ENCODE assay signal across 8 cellular contexts in genomic region chr20:50509923-50510705, GRCh38. TPM values are rescaled to one million over a fixed set of nuclear protein-coding genes. Genes with fewer than 3 reads are reported as not detected.
DNase-seq lines count a peak whose midpoint lies in the region; ATAC-seq, FAIRE-seq and TF ChIP-seq lines count a peak whose summit lies in the region.

PTPN1 (plus strand) TSS chr20:50510383; CDS start chr20:50510528, 145 bp downstream.

- peak within 1 kb of the TSS; percentile 96 for H3K4me2 ChIP-seq in HepG2 (ENCODE audit: low read depth, low read length)

- H4K20me1 ChIP-seq in HepG2 (ENCODE audit: insufficient read depth, low read length), result peaks cover 18% of the 10 kb centered on the region

- intact Hi-C loops in HepG2 (cut with micrococcal nuclease; ENCODE audit: unreplicated experiment), result loop anchor here (5.0 kb wide), 1 partner anchor 52 kb away; no protein-coding TSS in a partner anchor

- no peak for TF ChIP-seq CTCF in C4-2B (conservative IDR thresholded peaks at IDR 0.05)
- peak; percentile 42; the same call in 1 of the 2 replicates for TF ChIP-seq CTCF in HepG2 (CRISPR knock-in tag; IDR thresholded peaks at IDR 0.05)

- peak; percentile 67 for TF ChIP-seq RAD21 in HepG2 (CRISPR knock-in tag; IDR thresholded peaks at IDR 0.05)

- DNase-seq in NCI-H774 (lab: John Stamatoyannopoulos, UW) (peak; percentile 97), dermis blood vessel endothelial cell (peak; percentile 99), HepG2 (ENCODE audit: low spot score) (peak; percentile 99)
- peak; percentile 99 for DNase-seq in activated CD4-positive, alpha-beta T cell treated with anti-CD3 and anti-CD28 coated beads, Interleukin-2, amount 50 U/mL, for 4 hours
- DNase-seq in stimulated activated CD4-positive, alpha-beta T cell treated with anti-CD3 and anti-CD28 coated beads, Interleukin-4, amount 100 ng/mL, for 1 hour, result peak; percentile 99

- peak; percentile 76 for FAIRE-seq in HepG2 (lab: Jason Lieb, UNC)

- no peaks in the 10 kb centered on the region for H3K9me3 ChIP-seq in HepG2 (ENCODE audit: low read length)

- CTCF ChIA-PET in HepG2 (lab: Yijun Ruan, JAX; ENCODE audit: low intra/inter-chr PET ratio, low total read pairs), result interaction anchor here (0.8 to 1.0 kb wide), 2 partner anchors 78 to 321 kb away, joined by 3 to 4 read pairs; no protein-coding TSS in a partner anchor

- peak within 1 kb of the TSS; percentile 70 for H2AFZ ChIP-seq in HepG2 (ENCODE audit: low read length)

- H3K4me1 ChIP-seq in HepG2 (ENCODE audit: insufficient read depth, low read length), result peaks cover 62% of the 10 kb centered on the region

- 1% methylated on average over 47 of the region's 64 CpGs for WGBS in HepG2 (ENCODE audit: low lambda C conversion rate)

- in situ Hi-C loops in HepG2 (cut with HindIII; ENCODE audit: extremely low pct_ligation_motif_present, low pct_unique_long_range_greater_than_20kb), result no loop called here

- peaks cover 49% of the 10 kb centered on the region for H3K79me2 ChIP-seq in HepG2 (ENCODE audit: insufficient read depth, low read length)

- no peaks in the 10 kb centered on the region for H3K36me3 ChIP-seq in HepG2 (replicated peaks in 1 of 2; ENCODE audit: control insufficient read depth in 1 of 2, insufficient read depth in 2 of 2, low read length in 2 of 2)

- H3K27ac ChIP-seq in C4-2B (peak within 1 kb of the TSS; percentile 84), HepG2 (ENCODE audit: extremely low read length, insufficient read depth, low read length) (peak within 1 kb of the TSS; percentile 78)

- peak; percentile 98 for TF ChIP-seq POLR2A in HepG2 (IDR thresholded peaks at IDR 0.05; ENCODE audit: insufficient read depth in 1 of 2, low read depth in 2 of 2, low read length in 2 of 2)

- TF ChIP-seq EP300 in HepG2 (IDR thresholded peaks at IDR 0.05; ENCODE audit: low read depth in 2 of 2, low read length in 2 of 2) (peak; percentile 3 to 54; a peak in 1 of 4 replicates), HepG2 (CRISPR knock-in tag; IDR thresholded peaks at IDR 0.05; ENCODE audit: borderline replicate concordance) (peak; percentile 49; the same call in 1 of the 2 replicates)

- H3K27me3 ChIP-seq in HepG2 (ENCODE audit: control insufficient read depth in 1 of 2, insufficient read depth in 2 of 2, low read length in 2 of 2), result no peaks in the 10 kb centered on the region; a peak in 1 of 5 replicates

- POLR2A ChIA-PET in HepG2 (lab: Yijun Ruan, JAX), result interaction anchor here (0.5 to 1.6 kb wide), 15 partner anchors 9 to 452 kb away, joined by 3 to 7 read pairs (median 3); partner anchors contain the start of genes CEBPB and PARD6B

- peak within 1 kb of the TSS; percentile 97 for H3K9ac ChIP-seq in HepG2 (ENCODE audit: insufficient read depth, low read depth, low read length)

- no TSS peak for BruUV-seq in HepG2 (replicated peaks; lab: Mats Ljungman, UMichigan)

- ATAC-seq in GM19372 (IDR thresholded peaks at IDR 0.05; ENCODE audit: low read depth, unreplicated experiment), result peak; percentile 95
- ATAC-seq in HG03558 (IDR thresholded peaks at IDR 0.05; ENCODE audit: extremely low read depth, unreplicated experiment), result peak; percentile 77
- peak; percentile 95 for ATAC-seq in HepG2

- H3K4me3 ChIP-seq in HepG2 (replicated peaks in 1 of 3; ENCODE audit: insufficient read depth in 1 of 3, low read depth in 2 of 3, low read length in 3 of 3), result peak within 1 kb of the TSS; percentile 83 to 99 (median 87)

TF ChIP-seq in HepG2, 621 proteins besides CTCF, POLR2A, EP300 and RAD21 (continues in another document):
- no peak; the same call in 1 of the 2 replicates for TF ChIP-seq ZNF788 (CRISPR knock-in tag; IDR thresholded peaks at IDR 0.05; ENCODE audit: borderline replicate concordance)
- peak; percentile 60 for TF ChIP-seq TEAD3 (CRISPR knock-in tag; optimal IDR thresholded peaks at IDR 0.05; ENCODE audit: borderline replicate concordance)
- TF ChIP-seq LBX2 (CRISPR knock-in tag; IDR thresholded peaks at IDR 0.05; ENCODE audit: borderline replicate concordance), result peak; percentile 68; the same call in 1 of the 2 replicates
- TF ChIP-seq REXO4 (CRISPR knock-in tag; IDR thresholded peaks at IDR 0.05; ENCODE audit: borderline replicate concordance), result no peak
- peak; percentile 52; the same call in 1 of the 2 replicates for TF ChIP-seq ZNF839 (CRISPR knock-in tag; IDR thresholded peaks at IDR 0.05; ENCODE audit: borderline replicate concordance)
- no peak for TF ChIP-seq SMARCC2 (IDR thresholded peaks at IDR 0.05)
- TF ChIP-seq FUBP1 (CRISPR knock-in tag; IDR thresholded peaks at IDR 0.05; ENCODE audit: borderline replicate concordance), result no peak
- TF ChIP-seq SETDB1 (CRISPR knock-in tag; IDR thresholded peaks at IDR 0.05; ENCODE audit: borderline replicate concordance), result no peak
- TF ChIP-seq MEIS1 (CRISPR knock-in tag; IDR thresholded peaks at IDR 0.05; ENCODE audit: borderline replicate concordance), result peak; percentile 86; the same call in 1 of the 2 replicates
- TF ChIP-seq ZNF343 (CRISPR knock-in tag; IDR thresholded peaks at IDR 0.05), result peak; percentile 80
- no peak for TF ChIP-seq TRAFD1 (CRISPR knock-in tag; IDR thresholded peaks at IDR 0.05; ENCODE audit: borderline replicate concordance)
- no peak for TF ChIP-seq RELA (CRISPR knock-in tag; IDR thresholded peaks at IDR 0.05)
- TF ChIP-seq ZNF317 (CRISPR knock-in tag; IDR thresholded peaks at IDR 0.05), result 0 out of 2 replicates have a peak, but pooled peaks have one; percentile 69
- TF ChIP-seq AGO1 (IDR thresholded peaks at IDR 0.05; ENCODE audit: low read depth, low read length, poor library complexity, severe bottlenecking), result peak; percentile 74

RNA-seq across cellular contexts. Expression of gene PTPN1, which starts in this region (rescaled TPM):
- total RNA-seq in dermis blood vessel endothelial cell (28.8 and 42.1 TPM in 2 replicates), HepG2 (2016; rRNA removed; fragmentation: Illumina TruSeq; extraction: Trizol) (33.3 and 37.2 TPM in 2 replicates)
- 4.1 and 4.3 TPM in 2 replicates for total RNA-seq in HepG2 (2016; cell fraction: cytosol; rRNA removed; fragmentation: Illumina TruSeq; extraction: Trizol; ENCODE audit: low read depth)
- 31.0 and 34.8 TPM in 2 replicates for total RNA-seq in HepG2 (2016; cell fraction: insoluble cytoplasmic fraction; rRNA removed; fragmentation: Illumina TruSeq; extraction: Trizol)
- 16.1 and 17.5 TPM in 2 replicates for total RNA-seq in HepG2 (2016; cell fraction: membrane; rRNA removed; fragmentation: Illumina TruSeq; extraction: Trizol)
- 22.9 and 26.4 TPM in 2 replicates for total RNA-seq in HepG2 (2016; cell fraction: nucleus; rRNA removed; fragmentation: Illumina TruSeq; extraction: Trizol)
- 16.8 and 17.7 TPM in 2 replicates for polyA plus RNA-seq in HepG2 (2011; rRNA removed)
- polyA plus RNA-seq in HepG2 (2011; cell fraction: cytosol; rRNA removed), result 14.7 and 18.4 TPM in 2 replicates
- polyA plus RNA-seq in HepG2 (2011; cell fraction: nucleus; rRNA removed), result 21.4 and 23.7 TPM in 2 replicates
- 20.9 and 24.3 TPM in 2 replicates for polyA plus RNA-seq in HepG2 (2012)
- polyA plus RNA-seq in HepG2 (2016; cell fraction: cytosol; fragmentation: Illumina TruSeq; extraction: Trizol; ENCODE audit: low read depth), result 2.4 and 2.5 TPM in 2 replicates
- 33.0 and 39.3 TPM in 2 replicates for polyA plus RNA-seq in HepG2 (2016; cell fraction: insoluble cytoplasmic fraction; fragmentation: Illumina TruSeq; extraction: Trizol; ENCODE audit: low read depth)
- polyA plus RNA-seq in HepG2 (2016; cell fraction: membrane; fragmentation: Illumina TruSeq; extraction: Trizol; ENCODE audit: low read depth), result 9.4 and 10.0 TPM in 2 replicates
- 31.1 and 31.8 TPM in 2 replicates for polyA plus RNA-seq in HepG2 (2016; cell fraction: nucleus; fragmentation: Illumina TruSeq; extraction: Trizol; ENCODE audit: insufficient read depth, low read depth)
- polyA minus RNA-seq in HepG2 (2011; rRNA and poly(A)+ RNA removed; ENCODE audit: low replicate concordance), result 27.4 and 30.1 TPM in 2 replicates
- 12.4 and 15.0 TPM in 2 replicates for polyA minus RNA-seq in HepG2 (2011; cell fraction: cytosol; rRNA and poly(A)+ RNA removed)
- 23.0 and 24.9 TPM in 2 replicates for polyA minus RNA-seq in HepG2 (2011; cell fraction: nucleus; rRNA and poly(A)+ RNA removed)

Comparison
In these comparisons a context has a peak if more than half of its experiments do, and no peak if none do; other contexts are left out.
1. Peak in every context shown above with its lines: DNase-seq, ATAC-seq, H3K4me3 ChIP-seq and H3K27ac ChIP-seq.